In the genomic region with DNA sequence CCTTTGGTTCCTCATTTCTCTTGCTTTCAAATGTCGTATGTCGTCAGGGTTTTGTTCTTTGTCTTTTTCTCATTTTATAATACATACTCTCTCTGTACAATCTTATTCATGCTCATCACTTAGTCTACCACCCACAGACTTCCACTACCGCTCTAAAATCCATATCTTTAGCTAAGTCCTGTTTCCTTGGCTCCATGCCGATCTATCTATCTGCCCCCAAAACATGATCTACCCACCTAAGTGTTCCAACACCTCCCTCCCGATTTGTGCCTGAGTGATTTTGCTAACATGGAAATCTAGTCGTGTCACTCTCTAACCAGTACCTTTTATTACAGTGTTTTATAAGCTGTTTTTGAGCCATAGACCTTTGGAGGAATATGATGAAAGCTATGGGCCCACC, we compare ENCODE assay signal across 11 cellular contexts.
"Had no signal": no experiment of that assay in that cellular context is flagged by ENCODE, and none has a peak within 500 bp of the region (broad histone marks: within the 10 kb centered on the region; RNA-seq: fewer than 3 reads in every experiment).

No MANE protein-coding gene starts in this region.

- H3K4me3 Mint-ChIP-seq: HFFc6, IgD-negative memory B cell had no signal

- H3K27ac ChIP-seq: GM23248, HL-60, KMS-11 had no signal

- H3K4me1 ChIP-seq: HAP-1 had no signal

- H3K27ac Mint-ChIP-seq: HFFc6 had no signal

- DNase-seq: GM23248, GOT3, H7, HFFc6, KBM-7 had no signal

- ATAC-seq: HCT116, HepG2 had no signal

- FAIRE-seq: HepG2 had no signal

- H3K36me3 ChIP-seq: HAP-1 had no signal

- H3K9me3 ChIP-seq: HAP-1 had no signal

- H2AFZ ChIP-seq: GM23248 had no signal

- H3K4me2 ChIP-seq: KMS-11 had no signal

- H3K9me3 Mint-ChIP-seq: HFFc6, IgD-negative memory B cell had no signal

- H3K36me3 Mint-ChIP-seq: IgD-negative memory B cell had no signal

- H3K4me3 ChIP-seq: GM23248, HAP-1 had no signal

- H3K9ac ChIP-seq: GM23248, KMS-11 had no signal
